1 cellular context compared by ENCODE assay signal in genomic region chr7:99539213-99539811, GRCh38.
TF ChIP-seq lines count a peak whose summit lies in the region.

No MANE protein-coding gene starts in this region.

TF ChIP-seq in HepG2, 621 proteins besides CTCF, POLR2A, EP300 and RAD21:
- TF ChIP-seq CSRNP2 (CRISPR knock-in tag; conservative IDR thresholded peaks at IDR 0.05; ENCODE audit: low read depth) (no peak), KLF12 (CRISPR knock-in tag; IDR thresholded peaks at IDR 0.05; ENCODE audit: borderline replicate concordance) (no peak)
